1 cellular context compared by ENCODE assay signal in the genomic region with DNA sequence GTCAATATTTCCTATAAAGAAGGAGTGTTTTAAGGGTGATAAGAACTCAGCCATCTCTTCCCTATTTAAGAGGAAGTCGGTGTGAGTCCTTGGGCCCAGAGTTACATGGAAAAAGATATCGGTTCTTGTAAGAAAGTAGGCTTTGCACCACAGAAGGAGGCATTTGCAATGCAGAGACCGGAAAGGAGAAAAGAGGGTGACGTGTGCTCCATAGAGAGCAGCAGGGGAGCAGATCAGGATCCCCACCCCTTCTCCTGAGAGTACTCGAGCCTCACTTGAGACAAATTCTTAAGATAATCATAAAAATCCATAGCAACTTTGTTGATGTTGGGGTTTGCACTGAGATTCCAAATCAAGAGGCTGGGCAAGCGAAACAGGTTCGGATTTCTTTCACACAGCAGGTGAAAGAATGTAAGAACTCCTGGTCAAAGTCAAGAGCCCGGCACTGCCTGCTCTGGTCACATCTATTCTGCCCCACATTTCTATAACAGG.
TF ChIP-seq lines count a peak whose summit lies in the region.

No MANE protein-coding gene starts in this region.

TF ChIP-seq in H1, 55 proteins besides CTCF, POLR2A, EP300 and RAD21:
- TF ChIP-seq RNF2 (IDR thresholded peaks at IDR 0.05; ENCODE audit: borderline replicate concordance, low read depth, low read length, missing control alignments, poor library complexity, severe bottlenecking) (no peak), TEAD4 (IDR thresholded peaks at IDR 0.05; ENCODE audit: low read depth, low read length) (no peak), CBX5 (IDR thresholded peaks at IDR 0.05; ENCODE audit: low read depth, low read length) (no peak), SUZ12 (IDR thresholded peaks at IDR 0.05; ENCODE audit: low read length) (no peak), SIRT6 (IDR thresholded peaks at IDR 0.05; ENCODE audit: low read length) (no peak), JUN (IDR thresholded peaks at IDR 0.05; ENCODE audit: low read depth, low read length) (no peak), SP4 (IDR thresholded peaks at IDR 0.05; ENCODE audit: low read length) (no peak), CBX8 (IDR thresholded peaks at IDR 0.05; ENCODE audit: borderline replicate concordance, low read depth, low read length) (no peak), POU5F1 (IDR thresholded peaks at IDR 0.05; ENCODE audit: low read depth, low read length) (no peak), NRF1 (IDR thresholded peaks at IDR 0.05; ENCODE audit: low read depth, low read length) (no peak), MAFK (IDR thresholded peaks at IDR 0.05; ENCODE audit: low read depth, low read length) (no peak), TAF1 (IDR thresholded peaks at IDR 0.05; ENCODE audit: low read depth, low read length) (no peak), PHF8 (conservative IDR thresholded peaks at IDR 0.05; ENCODE audit: low read depth, low read length) (no peak), SP1 (IDR thresholded peaks at IDR 0.05; ENCODE audit: low read depth, low read length) (no peak), TCF12 (IDR thresholded peaks at IDR 0.05; ENCODE audit: low read depth, low read length) (no peak)
- TF ChIP-seq, protein P1, sequence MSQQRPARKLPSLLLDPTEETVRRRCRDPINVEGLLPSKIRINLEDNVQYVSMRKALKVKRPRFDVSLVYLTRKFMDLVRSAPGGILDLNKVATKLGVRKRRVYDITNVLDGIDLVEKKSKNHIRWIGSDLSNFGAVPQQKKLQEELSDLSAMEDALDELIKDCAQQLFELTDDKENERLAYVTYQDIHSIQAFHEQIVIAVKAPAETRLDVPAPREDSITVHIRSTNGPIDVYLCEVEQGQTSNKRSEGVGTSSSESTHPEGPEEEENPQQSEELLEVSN (IDR thresholded peaks at IDR 0.05), result no peak
- TF ChIP-seq, protein P2, sequence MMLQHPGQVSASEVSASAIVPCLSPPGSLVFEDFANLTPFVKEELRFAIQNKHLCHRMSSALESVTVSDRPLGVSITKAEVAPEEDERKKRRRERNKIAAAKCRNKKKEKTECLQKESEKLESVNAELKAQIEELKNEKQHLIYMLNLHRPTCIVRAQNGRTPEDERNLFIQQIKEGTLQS (IDR thresholded peaks at IDR 0.05; ENCODE audit: insufficient read depth, low read depth, low read length), result no peak
- TF ChIP-seq, protein P3, sequence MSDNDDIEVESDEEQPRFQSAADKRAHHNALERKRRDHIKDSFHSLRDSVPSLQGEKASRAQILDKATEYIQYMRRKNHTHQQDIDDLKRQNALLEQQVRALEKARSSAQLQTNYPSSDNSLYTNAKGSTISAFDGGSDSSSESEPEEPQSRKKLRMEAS (IDR thresholded peaks at IDR 0.05), result no peak
